ENCODE assay signal across 24 cellular contexts in the genomic region with DNA sequence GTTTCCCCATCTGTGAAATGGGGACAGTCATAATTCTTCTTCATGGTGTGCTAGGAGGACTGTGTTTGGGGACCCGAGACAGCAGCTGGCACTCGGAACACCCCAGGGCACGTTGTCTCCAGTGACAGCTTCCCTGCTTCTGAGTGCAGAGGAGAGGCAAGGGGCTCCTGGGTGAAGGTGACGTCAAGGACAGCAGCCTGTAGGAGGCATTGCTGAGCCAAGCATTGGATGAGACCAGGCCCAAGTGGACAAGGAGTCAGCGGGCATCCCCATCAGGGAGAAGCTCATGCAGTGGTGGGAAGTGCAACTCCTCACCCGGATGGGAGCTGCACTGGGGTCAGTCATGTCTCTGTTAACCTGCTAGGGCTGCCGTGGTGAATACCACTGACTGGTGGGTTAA. TPM values are rescaled to one million over a fixed set of nuclear protein-coding genes. Genes with fewer than 3 reads are reported as not detected.
A peak's percentile ranks its signal among the peaks of the same experiment; 100 is the strongest.
DNase-seq lines count a peak whose midpoint lies in the region; ATAC-seq and TF ChIP-seq lines count a peak whose summit lies in the region.
"Had no signal": no experiment of that assay in that cellular context is flagged by ENCODE, and none has a peak within 500 bp of the region (broad histone marks: within the 10 kb centered on the region; RNA-seq: fewer than 3 reads in every experiment).

No MANE protein-coding gene starts in this region.

- no peak overlapping the region for H3K4me2 ChIP-seq in smooth muscle cell

- DNase-seq in MCF 10A (ENCODE audit: unreplicated experiment) (no peak), breast epithelium (ENCODE audit: low spot score in 2 of 2) (no peak), astrocyte of the cerebellum (ENCODE audit: low read depth) (no peak), iPS-NIHi11 (ENCODE audit: low spot score) (peak; percentile 11), smooth muscle cell (lab: John Stamatoyannopoulos, UW; ENCODE audit: unreplicated experiment) (no peak), dermis blood vessel endothelial cell (no peak), NCI-H187 treated with DMSO at 0.1 percent for 48 hours (lab: John Stamatoyannopoulos, UW) (no peak)
- no peak for DNase-seq in natural killer cell treated with Interleukin-12 subunit alpha and Interleukin-12 subunit beta and Interleukin-15 and Interleukin-18, amount 100 ng/mL, for 72 hours (ENCODE audit: low spot score)
- DNase-seq: 8988T; Caco-2; effector CD8-positive, alpha-beta T cell; NCI-H1092; NCI-H187; NCI-H524; OCI-M1; stimulated activated naive CD4-positive, alpha-beta T cell treated with Interleukin-2 at 50 U/mL for 16 hours; SW 1271; testis had no signal

- no peak overlapping the region for H3K4me3 ChIP-seq in breast epithelium
- no peak overlapping the region for H3K4me3 ChIP-seq in astrocyte of the cerebellum (ENCODE audit: low read depth, low read length)
- no peak overlapping the region for H3K4me3 ChIP-seq in smooth muscle cell
- H3K4me3 ChIP-seq: skin epidermis, testis had no signal

- H3K36me3 Mint-ChIP-seq in MCF 10A (ENCODE audit: insufficient read depth, unreplicated experiment), result peaks cover 31% of the 10 kb centered on the region
- no peaks in the 10 kb centered on the region for H3K36me3 Mint-ChIP-seq in natural killer cell treated with Interleukin-12 subunit alpha and Interleukin-12 subunit beta and Interleukin-15 and Interleukin-18, amount 100 ng/mL, for 72 hours
- H3K36me3 Mint-ChIP-seq: activated naive CD4-positive, alpha-beta T cell treated with anti-CD3 and anti-CD28 coated beads, Interleukin-2, amount 50 U/mL, for 72 hours; CD14-positive monocyte; IgD-negative memory B cell had no signal

- TSS peak; percentile 35 for BruUV-seq in MCF 10A (replicated peaks; lab: Mats Ljungman, UMichigan)

- CTCF ChIA-PET in MCF 10A (lab: Yijun Ruan, JAX), result interaction anchor here (2.7 kb wide), 1 partner anchor 33 kb away, joined by 14 read pairs; no protein-coding TSS in a partner anchor

- no peaks in the 10 kb centered on the region for H3K9me3 Mint-ChIP-seq in MCF 10A (ENCODE audit: unreplicated experiment)
- no peaks in the 10 kb centered on the region for H3K9me3 Mint-ChIP-seq in natural killer cell treated with Interleukin-12 subunit alpha and Interleukin-12 subunit beta and Interleukin-15 and Interleukin-18, amount 100 ng/mL, for 72 hours

- 98% methylated on average over 7 of the region's 7 CpGs for WGBS in smooth muscle cell (ENCODE audit: low lambda C conversion rate)

- POLR2A ChIA-PET in MCF 10A (lab: Yijun Ruan, JAX), result interaction anchor here (2.5 kb wide), 1 partner anchor 16 kb away, joined by 10 read pairs; no protein-coding TSS in a partner anchor

- peaks cover 9% of the 10 kb centered on the region for H3F3A ChIP-seq in smooth muscle cell (ENCODE audit: low read depth)

- H3K4me1 ChIP-seq in breast epithelium (no peaks in the 10 kb centered on the region), smooth muscle cell (ENCODE audit: low read depth) (peaks cover 6% of the 10 kb centered on the region)
- H3K4me1 ChIP-seq: Caco-2, testis had no signal

- H3K4me3 Mint-ChIP-seq in MCF 10A (ENCODE audit: unreplicated experiment), result no peak overlapping the region
- no peak overlapping the region for H3K4me3 Mint-ChIP-seq in natural killer cell treated with Interleukin-12 subunit alpha and Interleukin-12 subunit beta and Interleukin-15 and Interleukin-18, amount 100 ng/mL, for 72 hours
- H3K4me3 Mint-ChIP-seq: CD14-positive monocyte, IgD-negative memory B cell, nephron had no signal

- no peak for TF ChIP-seq POLR2A in breast epithelium (IDR thresholded peaks at IDR 0.05)

- H3K27ac ChIP-seq in breast epithelium, result no peak overlapping the region
- peak overlapping the region; percentile 93 for H3K27ac ChIP-seq in smooth muscle cell (ENCODE audit: low read depth)
- H3K27ac ChIP-seq: testis had no signal

- H3K27me3 Mint-ChIP-seq in MCF 10A (ENCODE audit: insufficient read depth, unreplicated experiment), result no peaks in the 10 kb centered on the region
- H3K27me3 Mint-ChIP-seq in natural killer cell treated with Interleukin-12 subunit alpha and Interleukin-12 subunit beta and Interleukin-15 and Interleukin-18, amount 100 ng/mL, for 72 hours, result no peaks in the 10 kb centered on the region
- H3K27me3 Mint-ChIP-seq: IgD-negative memory B cell had no signal

- no peak overlapping the region for H3K9ac ChIP-seq in smooth muscle cell (ENCODE audit: low read depth)

- H3K4me1 Mint-ChIP-seq in MCF 10A (ENCODE audit: insufficient read depth, unreplicated experiment), result peaks cover 28% of the 10 kb centered on the region
- no peaks in the 10 kb centered on the region for H3K4me1 Mint-ChIP-seq in natural killer cell treated with Interleukin-12 subunit alpha and Interleukin-12 subunit beta and Interleukin-15 and Interleukin-18, amount 100 ng/mL, for 72 hours (ENCODE audit: low read depth in 2 of 2)
- H3K4me1 Mint-ChIP-seq: CD14-positive monocyte, IgD-negative memory B cell, nephron had no signal

- no peaks in the 10 kb centered on the region for H3K9me3 ChIP-seq in breast epithelium
- no peaks in the 10 kb centered on the region for H3K9me3 ChIP-seq in smooth muscle cell (replicated peaks; ENCODE audit: low read depth)
- H3K9me3 ChIP-seq: Caco-2, testis had no signal

- in situ Hi-C loops in astrocyte of the cerebellum (cut with HindIII; ENCODE audit: low sequenced_read_pairs), result no loop called here

- intact Hi-C loops in MCF 10A (cut with micrococcal nuclease), result no loop called here
- intact Hi-C loops in breast epithelium (cut with DNase I; ENCODE audit: low total_unique reads), result no loop called here

- TF ChIP-seq CTCF in MCF 10A (IDR thresholded peaks at IDR 0.05; ENCODE audit: unreplicated experiment), result no peak
- no peak for TF ChIP-seq CTCF in breast epithelium (IDR thresholded peaks at IDR 0.05)
- TF ChIP-seq CTCF in astrocyte of the cerebellum (IDR thresholded peaks at IDR 0.05; ENCODE audit: low read depth, low read length, missing control alignments), result peak; percentile 1
- no peak for TF ChIP-seq CTCF in smooth muscle cell (IDR thresholded peaks at IDR 0.05; ENCODE audit: borderline replicate concordance, insufficient read depth, poor library complexity, severe bottlenecking)

- H3K36me3 ChIP-seq in breast epithelium (peaks cover 7% of the 10 kb centered on the region), smooth muscle cell (ENCODE audit: low read depth) (peaks cover 3% of the 10 kb centered on the region)

- no peaks in the 10 kb centered on the region for H3K27me3 ChIP-seq in breast epithelium
- H3K27me3 ChIP-seq in smooth muscle cell (ENCODE audit: low read depth), result no peaks in the 10 kb centered on the region
- H3K27me3 ChIP-seq: testis had no signal

- H3K27ac Mint-ChIP-seq in MCF 10A (ENCODE audit: low read depth, unreplicated experiment), result peak overlapping the region; percentile 86
- H3K27ac Mint-ChIP-seq in natural killer cell treated with Interleukin-12 subunit alpha and Interleukin-12 subunit beta and Interleukin-15 and Interleukin-18, amount 100 ng/mL, for 72 hours, result no peak overlapping the region
- H3K27ac Mint-ChIP-seq: activated naive CD4-positive, alpha-beta T cell treated with anti-CD3 and anti-CD28 coated beads, Interleukin-2, amount 50 U/mL, for 72 hours; IgD-negative memory B cell; nephron had no signal

- no peak overlapping the region for H2AFZ ChIP-seq in smooth muscle cell (ENCODE audit: low read depth)

- ATAC-seq in natural killer cell treated with Interleukin-12 subunit alpha and Interleukin-12 subunit beta and Interleukin-15 and Interleukin-18, amount 100 ng/mL, for 72 hours, result no peak
- ATAC-seq: activated naive CD4-positive, alpha-beta T cell treated with anti-CD3 and anti-CD28 coated beads, Interleukin-2, amount 50 U/mL, for 72 hours; esophagus mucosa had no signal

- H3K79me2 ChIP-seq in smooth muscle cell (ENCODE audit: low read depth), result no peaks in the 10 kb centered on the region

- H4K20me1 ChIP-seq in smooth muscle cell (ENCODE audit: low read depth), result no peaks in the 10 kb centered on the region

RNA-seq across cellular contexts. Expression of a gene that starts 46.1 kb away (rescaled TPM):
- total RNA-seq in MCF 10A (2022), result 29.0 and 29.3 TPM in 2 replicates
- 10 to 100 TPM; 20.0 to 27.5 (median 25.9) TPM for total RNA-seq in breast epithelium
- total RNA-seq in smooth muscle cell, result 11.5 and 15.5 TPM in 2 replicates
- polyA plus RNA-seq in smooth muscle cell, result 6.7 and 7.5 TPM in 2 replicates
- total RNA-seq in natural killer cell treated with Interleukin-12 subunit alpha and Interleukin-12 subunit beta and Interleukin-15 and Interleukin-18, amount 100 ng/mL, for 72 hours, result 1 to 10 TPM in 1 of 2 donors, not detected in 1; 7.2 TPM
- total RNA-seq in dermis blood vessel endothelial cell, result 14.1 and 20.4 TPM in 2 replicates
- total RNA-seq: Caco-2 had no signal
- polyA plus RNA-seq: CD14-positive monocyte had no signal

RNA-seq across cellular contexts. Expression of a gene that starts 48.7 kb away (rescaled TPM):
- total RNA-seq in MCF 10A (2022) (5.5 and 6.0 TPM in 2 replicates), breast epithelium (10 to 100 TPM; 16.0 to 19.5 (median 17.7) TPM), smooth muscle cell (7.9 and 8.5 TPM in 2 replicates), dermis blood vessel endothelial cell (8.7 and 11.9 TPM in 2 replicates)
- polyA plus RNA-seq in smooth muscle cell, result 6.2 and 6.9 TPM in 2 replicates
- 1 to 10 TPM in 1 of 2 donors, under 1 TPM in 1; 0.12 to 4.4 TPM for total RNA-seq in natural killer cell treated with Interleukin-12 subunit alpha and Interleukin-12 subunit beta and Interleukin-15 and Interleukin-18, amount 100 ng/mL, for 72 hours
- total RNA-seq: Caco-2 had no signal
